In the genomic region with DNA sequence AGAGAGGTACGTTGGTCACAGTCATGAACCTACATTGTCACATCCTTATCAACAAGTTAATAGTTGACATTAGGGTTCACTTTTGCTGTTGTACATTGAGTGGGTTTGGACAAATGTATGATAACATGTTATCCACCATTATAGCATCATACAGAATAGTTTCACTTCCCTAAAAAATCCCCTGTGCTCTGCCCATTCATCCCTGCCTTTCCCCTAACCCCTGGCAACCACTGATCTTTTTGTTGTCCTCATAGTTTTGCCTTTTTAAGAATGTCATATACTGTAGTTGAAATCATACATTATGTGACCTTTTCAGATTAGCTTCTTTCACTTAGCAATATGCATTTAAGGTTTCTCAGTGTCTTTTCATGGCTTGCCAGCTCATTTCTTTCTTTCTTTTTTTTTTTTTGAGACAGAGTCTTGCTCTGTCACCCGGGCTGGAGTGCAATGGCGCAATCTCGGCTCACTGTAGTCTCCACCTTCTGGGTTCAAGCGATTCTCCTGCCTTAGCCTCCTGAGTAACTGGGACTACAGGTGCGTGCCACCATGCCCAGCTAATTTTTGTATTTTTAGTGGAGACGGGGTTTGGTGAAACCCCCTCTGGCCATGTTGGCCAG, we compare ENCODE assay signal across 11 cellular contexts. TPM values are rescaled to one million over a fixed set of nuclear protein-coding genes. Genes with fewer than 3 reads are reported as not detected.
A peak's percentile ranks its signal among the peaks of the same experiment; 100 is the strongest.
DNase-seq lines count a peak whose midpoint lies in the region; ATAC-seq lines count a peak whose summit lies in the region.
"Had no signal": no experiment of that assay in that cellular context is flagged by ENCODE, and none has a peak within 500 bp of the region (broad histone marks: within the 10 kb centered on the region; RNA-seq: fewer than 3 reads in every experiment).

No MANE protein-coding gene starts in this region.

- intact Hi-C loops in naive thymus-derived CD4-positive, alpha-beta T cell (cut with micrococcal nuclease): loop anchor here in 1 of 2 donors (10.0 kb wide), 1 partner anchor 143 kb away; no protein-coding TSS in a partner anchor
- intact Hi-C loops in right cardiac atrium (cut with DNase I): no loop called here

- peak; percentile 47 for ATAC-seq in GM21723 (IDR thresholded peaks at IDR 0.05; ENCODE audit: unreplicated experiment)
- ATAC-seq in HG03442 (IDR thresholded peaks at IDR 0.05; ENCODE audit: unreplicated experiment): peak; percentile 71
- ATAC-seq in naive thymus-derived CD4-positive, alpha-beta T cell: peak; percentile 68
- no peak for ATAC-seq in right cardiac atrium
- ATAC-seq: A549, gastrocnemius medialis, Panc1 had no signal

- H3K27me3 Mint-ChIP-seq in T-helper 2 cell treated with Interferon-gamma antibody and Interleukin-4, amounts not matched to agents 5 μg/mL and 100 μg/mL, for 36 hours (ENCODE audit: low read depth): no peaks in the 10 kb centered on the region
- H3K27me3 Mint-ChIP-seq in naive thymus-derived CD4-positive, alpha-beta T cell: peaks cover 0 to 27% (median 7%) of the 10 kb centered on the region in 5 donors

- peaks cover 0 to 8% of the 10 kb centered on the region in 2 donors for H3K4me1 ChIP-seq in naive thymus-derived CD4-positive, alpha-beta T cell (ENCODE audit: control insufficient read depth in 2 of 2, insufficient read depth in 2 of 2, low read length in 2 of 2)
- H3K4me1 ChIP-seq in right cardiac atrium (ENCODE audit: control insufficient read depth, insufficient read depth, low read length): no peaks in the 10 kb centered on the region
- H3K4me1 ChIP-seq: gastrocnemius medialis had no signal

- H3K9me3 ChIP-seq in naive thymus-derived CD4-positive, alpha-beta T cell (ENCODE audit: control insufficient read depth in 2 of 3, low read length in 3 of 3): no peaks in the 10 kb centered on the region
- H3K9me3 ChIP-seq in right cardiac atrium (ENCODE audit: control insufficient read depth, low read length): no peaks in the 10 kb centered on the region
- H3K9me3 ChIP-seq: gastrocnemius medialis had no signal

- H3K36me3 Mint-ChIP-seq in T-helper 2 cell treated with Interferon-gamma antibody and Interleukin-4, amounts not matched to agents 5 μg/mL and 100 μg/mL, for 36 hours (ENCODE audit: low read depth): peaks cover 36% of the 10 kb centered on the region
- H3K36me3 Mint-ChIP-seq in naive thymus-derived CD4-positive, alpha-beta T cell: peaks cover 3 to 27% (median 4%) of the 10 kb centered on the region in 5 donors

- DNase-seq in T-helper 2 cell treated with Interferon-gamma antibody and Interleukin-4, amounts not matched to agents 5 μg/mL and 100 μg/mL, for 36 hours (ENCODE audit: low spot score): no peak
- DNase-seq in T-helper 2 cell (no peak), right cardiac atrium (no peak), cerebellar cortex (ENCODE audit: low spot score) (no peak), NCI-H2107 treated with DMSO at 0.1 percent for 48 hours (lab: John Stamatoyannopoulos, UW; ENCODE audit: unreplicated experiment) (no peak)
- DNase-seq in naive thymus-derived CD4-positive, alpha-beta T cell: no peak
- DNase-seq: gastrocnemius medialis had no signal

- H3K36me3 ChIP-seq in naive thymus-derived CD4-positive, alpha-beta T cell (ENCODE audit: control insufficient read depth in 2 of 3, insufficient read depth in 3 of 3, low read length in 3 of 3): no peaks in the 10 kb centered on the region
- H3K36me3 ChIP-seq: gastrocnemius medialis had no signal

- POLR2A ChIA-PET in naive thymus-derived CD4-positive, alpha-beta T cell (lab: Charles Lee): no interaction called here

- H3K4me3 Mint-ChIP-seq in T-helper 2 cell treated with Interferon-gamma antibody and Interleukin-4, amounts not matched to agents 5 μg/mL and 100 μg/mL, for 36 hours: no peak overlapping the region
- H3K4me3 Mint-ChIP-seq in naive thymus-derived CD4-positive, alpha-beta T cell: no peak overlapping the region

- 94% methylated on average over 7 of the region's 7 CpGs for WGBS in right cardiac atrium

- H3K4me3 ChIP-seq in naive thymus-derived CD4-positive, alpha-beta T cell (ENCODE audit: low read length): no peak overlapping the region
- H3K4me3 ChIP-seq in right cardiac atrium (ENCODE audit: low read length): no peak overlapping the region
- H3K4me3 ChIP-seq: A549, gastrocnemius medialis had no signal

- no peak overlapping the region for H3K27ac ChIP-seq in naive thymus-derived CD4-positive, alpha-beta T cell (ENCODE audit: low read depth, low read length)
- H3K27ac ChIP-seq in right cardiac atrium (ENCODE audit: low read length): no peak overlapping the region
- H3K27ac ChIP-seq: A549, gastrocnemius medialis had no signal

- peaks cover 46% of the 10 kb centered on the region for H3K4me1 Mint-ChIP-seq in T-helper 2 cell treated with Interferon-gamma antibody and Interleukin-4, amounts not matched to agents 5 μg/mL and 100 μg/mL, for 36 hours (ENCODE audit: low read depth)
- H3K4me1 Mint-ChIP-seq in naive thymus-derived CD4-positive, alpha-beta T cell: peaks cover 8 to 55% (median 33%) of the 10 kb centered on the region in 7 donors

- H3K27me3 ChIP-seq in naive thymus-derived CD4-positive, alpha-beta T cell (ENCODE audit: control insufficient read depth in 2 of 2, insufficient read depth in 2 of 2, low read length in 2 of 2): no peaks in the 10 kb centered on the region
- H3K27me3 ChIP-seq in right cardiac atrium (ENCODE audit: control insufficient read depth, insufficient read depth): no peaks in the 10 kb centered on the region
- H3K27me3 ChIP-seq: gastrocnemius medialis had no signal

- peak overlapping the region; percentile 6 for H3K27ac Mint-ChIP-seq in T-helper 2 cell treated with Interferon-gamma antibody and Interleukin-4, amounts not matched to agents 5 μg/mL and 100 μg/mL, for 36 hours
- H3K27ac Mint-ChIP-seq in naive thymus-derived CD4-positive, alpha-beta T cell: peak overlapping the region in 1 of 9 donors; percentile 6

- CTCF ChIA-PET in naive thymus-derived CD4-positive, alpha-beta T cell (lab: Charles Lee): interaction anchor here (1.0 kb wide), 1 partner anchor 33 kb away, joined by 3 read pairs; no protein-coding TSS in a partner anchor

- H3K9me3 Mint-ChIP-seq in T-helper 2 cell treated with Interferon-gamma antibody and Interleukin-4, amounts not matched to agents 5 μg/mL and 100 μg/mL, for 36 hours: peaks cover 16% of the 10 kb centered on the region
- H3K9me3 Mint-ChIP-seq in naive thymus-derived CD4-positive, alpha-beta T cell: peaks cover 0 to 11% (median 0%) of the 10 kb centered on the region in 11 donors

RNA-seq across cellular contexts. Expression of gene UCK2, which starts 50.6 kb away (rescaled TPM):
- 10 to 100 TPM in 1 of 5 experiments, 1 to 10 TPM in 2, under 1 TPM in 2; 0.89 to 32.7 (median 1.2) TPM for total RNA-seq in naive thymus-derived CD4-positive, alpha-beta T cell
- polyA plus RNA-seq in naive thymus-derived CD4-positive, alpha-beta T cell: 1 to 10 TPM; 1.0 to 1.2 TPM
- 10 to 100 TPM in 2 of 4 donors, 1 to 10 TPM in 2; 7.7 to 11.3 (median 9.9) TPM for total RNA-seq in right cardiac atrium
- polyA plus RNA-seq in right cardiac atrium: 6.9 TPM

Comparison
In these comparisons a context has a peak if more than half of its experiments do, and no peak if none do; other contexts are left out.
1. ATAC-seq: peak in GM21723 (single experiment), HG03442 (single experiment) and naive thymus-derived CD4-positive, alpha-beta T cell (single experiment); none in right cardiac atrium (0 of 2).